9 cellular contexts compared by ENCODE assay signal in genomic region chr7:151429555-151430331, GRCh38. TPM values are rescaled to one million over a fixed set of nuclear protein-coding genes. Genes with fewer than 3 reads are reported as not detected.
A peak's percentile ranks its signal among the peaks of the same experiment; 100 is the strongest.
DNase-seq lines count a peak whose midpoint lies in the region; ATAC-seq, FAIRE-seq and TF ChIP-seq lines count a peak whose summit lies in the region.
"Had no signal": no experiment of that assay in that cellular context is flagged by ENCODE, and none has a peak within 500 bp of the region (broad histone marks: within the 10 kb centered on the region; RNA-seq: fewer than 3 reads in every experiment).

No MANE protein-coding gene starts in this region.

- no peaks in the 10 kb centered on the region for H3K36me3 ChIP-seq in ascending aorta
- no peaks in the 10 kb centered on the region for H3K36me3 ChIP-seq in small intestine (ENCODE audit: control insufficient read depth in 2 of 2, insufficient read depth in 2 of 2, low read length in 2 of 2)

- H3K27me3 ChIP-seq in ascending aorta (no peaks in the 10 kb centered on the region), small intestine (ENCODE audit: control insufficient read depth in 2 of 2, insufficient read depth in 2 of 2, low read length in 2 of 2) (no peaks in the 10 kb centered on the region)

- FAIRE-seq in A549 (lab: Jason Lieb, UNC) = no peak
- no peak for FAIRE-seq in small intestine (lab: Jason Lieb, UNC)

- WGBS in A549 (ENCODE audit: missing lambda C conversion rate) = 49% methylated on average over 9 of the region's 10 CpGs
- 22 to 43% (median 27%) methylated on average over 10 of the region's 10 CpGs for WGBS in small intestine, 3 donors

- TF ChIP-seq EP300 in A549 (IDR thresholded peaks at IDR 0.05) = no peak

- TF ChIP-seq RAD21 in A549 (conservative IDR thresholded peaks at IDR 0.05 in 1 of 2, IDR thresholded peaks at IDR 0.05 in 1 of 2) = no peak

- H3K9me3 Mint-ChIP-seq in endothelial cell (ENCODE audit: unreplicated experiment) = no peaks in the 10 kb centered on the region
- H3K9me3 Mint-ChIP-seq in osteocyte (ENCODE audit: unreplicated experiment) = no peaks in the 10 kb centered on the region

- no peaks in the 10 kb centered on the region for H3K36me3 Mint-ChIP-seq in endothelial cell (ENCODE audit: low read depth, unreplicated experiment)
- no peaks in the 10 kb centered on the region for H3K36me3 Mint-ChIP-seq in osteocyte (ENCODE audit: unreplicated experiment)

- no peaks in the 10 kb centered on the region for H3K9me3 ChIP-seq in A549
- H3K9me3 ChIP-seq in ascending aorta = no peaks in the 10 kb centered on the region
- H3K9me3 ChIP-seq in small intestine (ENCODE audit: control insufficient read depth, low read depth) = no peaks in the 10 kb centered on the region

- H3K27ac Mint-ChIP-seq in endothelial cell (ENCODE audit: unreplicated experiment) (no peak overlapping the region), osteocyte (ENCODE audit: unreplicated experiment) (no peak overlapping the region)

- H3K4me3 ChIP-seq in A549 (no peak overlapping the region), ascending aorta (no peak overlapping the region), small intestine (ENCODE audit: low read depth in 1 of 2, low read length in 2 of 2) (no peak overlapping the region)
- H3K4me3 ChIP-seq: lung had no signal

- TF ChIP-seq POLR2A in A549 (IDR thresholded peaks at IDR 0.05; ENCODE audit: low read length) = no peak

- intact Hi-C loops in ascending aorta (cut with DNase I) = no loop called here

- CTCF ChIA-PET in A549 (lab: Yijun Ruan, JAX) = interaction anchor here (1.2 to 3.1 kb wide), 3 partner anchors 19 to 78 kb away, joined by 3 to 18 read pairs (median 6); no protein-coding TSS in a partner anchor

- H3K27ac ChIP-seq in A549 (peak overlapping the region; percentile 24 to 85; a peak in 4 of 6 replicates), ascending aorta (peak overlapping the region; percentile 12 to 54), small intestine (ENCODE audit: low read depth in 1 of 2, low read length in 1 of 2) (peak overlapping the region in 1 of 2 donors; percentile 42)

- peaks cover 8% of the 10 kb centered on the region for H3K4me1 Mint-ChIP-seq in endothelial cell (ENCODE audit: unreplicated experiment)
- peaks cover 41% of the 10 kb centered on the region for H3K4me1 Mint-ChIP-seq in osteocyte (ENCODE audit: unreplicated experiment)

- peaks cover 53% of the 10 kb centered on the region for H3K4me1 ChIP-seq in A549
- H3K4me1 ChIP-seq in ascending aorta = peaks cover 17 to 24% of the 10 kb centered on the region in 2 donors
- H3K4me1 ChIP-seq in small intestine (ENCODE audit: control insufficient read depth in 2 of 2, insufficient read depth in 1 of 2, low read depth in 1 of 2, low read length in 1 of 2) = no peaks in the 10 kb centered on the region

- H3K4me2 ChIP-seq in A549 = peak overlapping the region; percentile 28

- POLR2A ChIA-PET in A549 (lab: Yijun Ruan, JAX) = no interaction called here

- H3K27me3 Mint-ChIP-seq in endothelial cell (ENCODE audit: unreplicated experiment) = peaks cover 7% of the 10 kb centered on the region
- peaks cover 2% of the 10 kb centered on the region for H3K27me3 Mint-ChIP-seq in osteocyte (ENCODE audit: unreplicated experiment)

- H3K4me3 Mint-ChIP-seq in endothelial cell (ENCODE audit: unreplicated experiment) (no peak overlapping the region), osteocyte (ENCODE audit: unreplicated experiment) (no peak overlapping the region)

- DNase-seq in A549 (ENCODE audit: low read depth in 1 of 2, low spot score in 1 of 2) = peak in 1 of 2 experiments; percentile 36
- peak; percentile 84 for DNase-seq in NCI-H69 (lab: John Stamatoyannopoulos, UW)
- no peak for DNase-seq in ascending aorta (ENCODE audit: low spot score in 2 of 2)
- peak; percentile 23 for DNase-seq in small intestine
- DNase-seq in hypothalamus (lab: John Stamatoyannopoulos, UW) = no peak
- DNase-seq in endothelial cell (ENCODE audit: low spot score) = no peak
- no peak for DNase-seq in osteocyte (ENCODE audit: extremely low spot score, unreplicated experiment)

- ATAC-seq in A549 (no peak), GM21528 (IDR thresholded peaks at IDR 0.05; ENCODE audit: low FRiP score, unreplicated experiment) (peak; percentile 64)

- TF ChIP-seq CTCF in A549 (IDR thresholded peaks at IDR 0.05) (no peak), ascending aorta (IDR thresholded peaks at IDR 0.05) (no peak), endothelial cell (IDR thresholded peaks at IDR 0.05; ENCODE audit: unreplicated experiment) (no peak), osteocyte (IDR thresholded peaks at IDR 0.05) (no peak)

TF ChIP-seq in A549, 52 proteins besides CTCF, POLR2A, EP300 and RAD21:
- TF ChIP-seq KDM1A (IDR thresholded peaks at IDR 0.05; ENCODE audit: low read depth) (no peak), HDAC2 (IDR thresholded peaks at IDR 0.05) (no peak), RARB (CRISPR knock-in tag; IDR thresholded peaks at IDR 0.05) (no peak), FOSB (CRISPR knock-in tag; IDR thresholded peaks at IDR 0.05) (no peak), TFCP2L1 (CRISPR knock-in tag; IDR thresholded peaks at IDR 0.05) (no peak), HEYL (CRISPR knock-in tag; IDR thresholded peaks at IDR 0.05) (no peak), HOXA7 (CRISPR knock-in tag; IDR thresholded peaks at IDR 0.05) (no peak), ZNF302 (CRISPR knock-in tag; IDR thresholded peaks at IDR 0.05) (no peak), BHLHE40 (IDR thresholded peaks at IDR 0.05; ENCODE audit: low read depth, low read length) (no peak), HMGXB4 (CRISPR knock-in tag; IDR thresholded peaks at IDR 0.05; ENCODE audit: borderline replicate concordance) (no peak), JUN (IDR thresholded peaks at IDR 0.05) (no peak), EHMT2 (IDR thresholded peaks at IDR 0.05; ENCODE audit: low read depth) (no peak), NPAS2 (CRISPR knock-in tag; IDR thresholded peaks at IDR 0.05; ENCODE audit: borderline replicate concordance) (no peak)
- TF ChIP-seq, protein P1, sequence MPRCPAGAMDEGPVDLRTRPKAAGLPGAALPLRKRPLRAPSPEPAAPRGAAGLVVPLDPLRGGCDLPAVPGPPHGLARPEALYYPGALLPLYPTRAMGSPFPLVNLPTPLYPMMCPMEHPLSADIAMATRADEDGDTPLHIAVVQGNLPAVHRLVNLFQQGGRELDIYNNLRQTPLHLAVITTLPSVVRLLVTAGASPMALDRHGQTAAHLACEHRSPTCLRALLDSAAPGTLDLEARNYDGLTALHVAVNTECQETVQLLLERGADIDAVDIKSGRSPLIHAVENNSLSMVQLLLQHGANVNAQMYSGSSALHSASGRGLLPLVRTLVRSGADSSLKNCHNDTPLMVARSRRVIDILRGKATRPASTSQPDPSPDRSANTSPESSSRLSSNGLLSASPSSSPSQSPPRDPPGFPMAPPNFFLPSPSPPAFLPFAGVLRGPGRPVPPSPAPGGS (IDR thresholded peaks at IDR 0.05) = no peak

RNA-seq across cellular contexts. Expression of gene CRYGN, which starts 10.2 kb away (rescaled TPM):
- polyA plus RNA-seq in A549 (2011; rRNA removed) = not detected in 2 replicates
- 0.06 TPM in 1 of 2 replicates, not detected in the other for polyA plus RNA-seq in A549 (2012; cell fraction: cytosol; rRNA removed)
- 0.11 TPM in 1 of 2 replicates, not detected in the other for polyA plus RNA-seq in A549 (2012; cell fraction: nucleus; rRNA removed)
- 0.07 TPM in 1 of 3 replicates, not detected in the others for polyA plus RNA-seq in A549 (2017; fragmentation: RNase III; extraction: RNeasy Plus Mini Kit Qiagen cat#74134 plus additional on column Dnase treatment)
- 0.15 TPM in 1 of 2 replicates, not detected in the other for polyA minus RNA-seq in A549 (2011; rRNA and poly(A)+ RNA removed)
- not detected for total RNA-seq in ascending aorta
- polyA plus RNA-seq in small intestine = under 1 TPM in 1 of 3 donors, not detected in 2; 0.06 TPM
- total RNA-seq in endothelial cell (ENCODE audit: unreplicated experiment) = not detected
- total RNA-seq in osteocyte = not detected in 2 replicates

RNA-seq across cellular contexts. Expression of gene WDR86, which starts 19.9 kb away (rescaled TPM):
- 0.19 and 0.44 TPM in 2 replicates for polyA plus RNA-seq in A549 (2011; rRNA removed)
- 0.12 and 0.13 TPM in 2 replicates for polyA plus RNA-seq in A549 (2012; cell fraction: cytosol; rRNA removed)
- polyA plus RNA-seq in A549 (2012; cell fraction: nucleus; rRNA removed) = 1.1 and 1.3 TPM in 2 replicates
- 0.17 to 0.28 TPM (median 0.18 TPM) in 3 replicates for polyA plus RNA-seq in A549 (2017; fragmentation: RNase III; extraction: RNeasy Plus Mini Kit Qiagen cat#74134 plus additional on column Dnase treatment)
- 1.0 and 1.4 TPM in 2 replicates for polyA minus RNA-seq in A549 (2011; rRNA and poly(A)+ RNA removed)
- 4.0 TPM for total RNA-seq in ascending aorta
- 1 to 10 TPM in 2 of 3 donors, not detected in 1; 1.1 to 1.8 TPM for polyA plus RNA-seq in small intestine
- 57.0 TPM for total RNA-seq in endothelial cell (ENCODE audit: unreplicated experiment)
- 0.39 TPM in 1 of 2 replicates, not detected in the other for total RNA-seq in osteocyte

Comparison
In these comparisons a context has a peak if more than half of its experiments do, and no peak if none do; other contexts are left out.
1. DNase-seq: peak in NCI-H69 (single experiment) and small intestine (single experiment); none in ascending aorta (0 of 2), hypothalamus (0 of 51), endothelial cell (single experiment) and osteocyte (single experiment).
2. RNA of gene WDR86, which starts 19.9 kb away (total RNA-seq): 57.0 TPM in endothelial cell (single experiment); 4.0 TPM in ascending aorta (single experiment) and 0.39 TPM in osteocyte; every median in the first group is over 10 times any median in the second.